In genomic region chr14:54450535-54450934, GRCh38 we compare ENCODE assay signal across 10 cellular contexts. TPM values are rescaled to one million over a fixed set of nuclear protein-coding genes. Genes with fewer than 3 reads are reported as not detected.
A peak's percentile ranks its signal among the peaks of the same experiment; 100 is the strongest.
DNase-seq lines count a peak whose midpoint lies in the region; ATAC-seq and TF ChIP-seq lines count a peak whose summit lies in the region.
"Had no signal": no experiment of that assay in that cellular context is flagged by ENCODE, and none has a peak within 500 bp of the region (broad histone marks: within the 10 kb centered on the region; RNA-seq: fewer than 3 reads in every experiment).

No MANE protein-coding gene starts in this region.

- no peak overlapping the region for H4K5ac ChIP-seq in mesendoderm (ENCODE audit: low read length)

- H2BK5ac ChIP-seq in mesendoderm (ENCODE audit: low read length) = no peak overlapping the region

- TF ChIP-seq CTCF in GM12864 (IDR thresholded peaks at IDR 0.05; ENCODE audit: low read depth, low read length, missing control alignments) = no peak

- intact Hi-C loops in aorta (cut with DNase I) = no loop called here

- H3K4me2 ChIP-seq in mesendoderm (ENCODE audit: low read length) = no peak overlapping the region

- no peak overlapping the region for H3K23ac ChIP-seq in mesendoderm (ENCODE audit: low read length)

- H3K56ac ChIP-seq in mesendoderm (ENCODE audit: low read length) = no peak overlapping the region

- DNase-seq in GM12864 (ENCODE audit: low read depth) (peak; percentile 66), MV-4-11 (lab: John Stamatoyannopoulos, UW) (peak; percentile 96), iris pigment epithelial cell (ENCODE audit: low read depth) (peak; percentile 65), middle frontal gyrus (ENCODE audit: extremely low spot score, low spot score) (no peak), aorta (no peak), mesendoderm (no peak), NCI-H1092 (lab: John Stamatoyannopoulos, UW) (no peak)
- DNase-seq: activated CD8-positive, alpha-beta memory T cell treated with anti-CD3 and anti-CD28 coated beads for 24 hours; NCI-H1417 had no signal

- peak; percentile 64 for ATAC-seq in GM21576 (IDR thresholded peaks at IDR 0.05; ENCODE audit: unreplicated experiment)
- no peak for ATAC-seq in aorta (ENCODE audit: low FRiP score)

- H3K4me3 ChIP-seq in GM12864 (ENCODE audit: low read depth, low read length) (no peak overlapping the region), aorta (ENCODE audit: low read length in 2 of 2) (no peak overlapping the region), mesendoderm (ENCODE audit: low read length) (no peak overlapping the region)

- no peak overlapping the region for H3K18ac ChIP-seq in mesendoderm (ENCODE audit: low read length)

- H3K36me3 ChIP-seq in aorta (ENCODE audit: control insufficient read depth in 1 of 2, insufficient read depth in 2 of 2, low read length in 1 of 2) (no peaks in the 10 kb centered on the region), mesendoderm (ENCODE audit: control insufficient read depth, insufficient read depth, low read length) (no peaks in the 10 kb centered on the region)

- no peaks in the 10 kb centered on the region for H3K4me1 ChIP-seq in aorta (ENCODE audit: control insufficient read depth in 1 of 2, insufficient read depth in 2 of 2, low read length in 2 of 2)
- no peaks in the 10 kb centered on the region for H3K4me1 ChIP-seq in mesendoderm (ENCODE audit: control insufficient read depth, low read depth, low read length)

- no peaks in the 10 kb centered on the region for H3K9me3 ChIP-seq in aorta (ENCODE audit: control insufficient read depth, low read length)

- no peaks in the 10 kb centered on the region for H3K79me1 ChIP-seq in mesendoderm (ENCODE audit: low read length)

- H4K8ac ChIP-seq in mesendoderm (ENCODE audit: low read depth, low read length) = no peak overlapping the region

- H2BK15ac ChIP-seq in mesendoderm (replicated peaks; ENCODE audit: low read depth) = no peak overlapping the region

- no peak overlapping the region for H3K4ac ChIP-seq in mesendoderm (ENCODE audit: low read depth, low read length)

- no peak overlapping the region for H2BK120ac ChIP-seq in mesendoderm (ENCODE audit: low read depth, low read length)

- H3K9ac ChIP-seq in mesendoderm (ENCODE audit: low read length) = no peak overlapping the region

- no peak overlapping the region for H2AK5ac ChIP-seq in mesendoderm (ENCODE audit: low read length)

- no peak overlapping the region for H3K27ac ChIP-seq in aorta (ENCODE audit: low read depth in 1 of 2, low read length in 2 of 2)
- H3K27ac ChIP-seq in mesendoderm (ENCODE audit: low read depth, low read length) = no peak overlapping the region

- H3K27me3 ChIP-seq in aorta (ENCODE audit: control insufficient read depth in 1 of 2, insufficient read depth in 2 of 2, low read length in 1 of 2) = no peaks in the 10 kb centered on the region
- no peaks in the 10 kb centered on the region for H3K27me3 ChIP-seq in mesendoderm (ENCODE audit: insufficient read depth, low read length, poor library complexity)

- WGBS in aorta, 2 donors = 68 to 74% methylated on average over 3 of the region's 3 CpGs
- WGBS in mesendoderm (ENCODE audit: extremely low coverage, insufficient coverage, low lambda C conversion rate) = no CpG with 5 or more reads among the region's 3 CpGs

- no peaks in the 10 kb centered on the region for H3K79me2 ChIP-seq in mesendoderm (ENCODE audit: control insufficient read depth, insufficient read depth, low read length)

RNA-seq across cellular contexts. Expression of gene CNIH1, which starts 9.4 kb away (rescaled TPM):
- total RNA-seq in aorta = 10 to 100 TPM; 83.3 to 91.4 TPM
- 10 to 100 TPM; 86.1 to 92.3 TPM for polyA plus RNA-seq in aorta
- polyA plus RNA-seq in mesendoderm (2013, experiment 1 of 2) = 115 TPM
- polyA plus RNA-seq in mesendoderm (2013, experiment 2 of 2) = 116 TPM

RNA-seq across cellular contexts. Expression of gene GMFB, which starts 38.2 kb away (rescaled TPM):
- 10 to 100 TPM; 37.6 to 40.2 TPM for total RNA-seq in aorta
- 10 to 100 TPM; 11.9 to 31.6 TPM for polyA plus RNA-seq in aorta
- polyA plus RNA-seq in mesendoderm (2013, experiment 1 of 2) = 66.3 TPM
- 68.1 TPM for polyA plus RNA-seq in mesendoderm (2013, experiment 2 of 2)

RNA-seq across cellular contexts. Expression of gene CDKN3, which starts 53.7 kb away (rescaled TPM):
- total RNA-seq in aorta = 10 to 100 TPM in 1 of 2 donors, 1 to 10 TPM in 1; 8.1 to 10.5 TPM
- 1 to 10 TPM; 2.2 to 4.8 TPM for polyA plus RNA-seq in aorta
- polyA plus RNA-seq in mesendoderm (2013, experiment 1 of 2) = 128 TPM
- 129 TPM for polyA plus RNA-seq in mesendoderm (2013, experiment 2 of 2)

RNA-seq across cellular contexts. Expression of gene CGRRF1, which starts 59.2 kb away (rescaled TPM):
- total RNA-seq in aorta = 10 to 100 TPM; 18.7 to 25.4 TPM
- 10 to 100 TPM; 19.9 to 21.3 TPM for polyA plus RNA-seq in aorta
- polyA plus RNA-seq in mesendoderm (2013, experiment 1 of 2) = 16.5 TPM
- polyA plus RNA-seq in mesendoderm (2013, experiment 2 of 2) = 16.1 TPM

Comparison
In these comparisons a context has a peak if more than half of its experiments do, and no peak if none do; other contexts are left out.
1. DNase-seq: peak in GM12864 (single experiment), MV-4-11 (single experiment) and iris pigment epithelial cell (single experiment); none in middle frontal gyrus (single experiment), aorta (0 of 2), mesendoderm (single experiment) and NCI-H1092 (single experiment).